In the genomic region with DNA sequence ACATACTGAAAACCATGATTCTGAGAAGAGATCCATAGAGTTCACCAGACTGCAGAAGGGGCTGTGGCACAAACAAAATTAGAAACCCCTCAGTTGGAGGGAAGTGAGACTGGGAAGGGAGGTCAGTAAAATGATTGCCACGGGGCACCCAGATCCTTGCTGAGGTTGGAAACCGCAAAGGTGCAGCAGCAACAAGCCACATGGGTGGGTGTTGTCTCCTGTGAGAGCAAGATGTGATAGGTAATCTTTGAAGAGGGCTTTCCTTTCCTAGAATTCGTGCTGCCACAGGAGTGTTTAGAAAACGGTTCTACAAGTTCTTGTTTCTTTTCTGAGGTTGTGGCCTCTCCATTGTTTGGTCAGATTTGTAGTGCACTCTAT, we compare ENCODE assay signal across 12 cellular contexts.
A peak's percentile ranks its signal among the peaks of the same experiment; 100 is the strongest.
DNase-seq lines count a peak whose midpoint lies in the region; ATAC-seq lines count a peak whose summit lies in the region.
"Had no signal": no experiment of that assay in that cellular context is flagged by ENCODE, and none has a peak within 500 bp of the region (broad histone marks: within the 10 kb centered on the region; RNA-seq: fewer than 3 reads in every experiment).

No MANE protein-coding gene starts in this region.

- peak overlapping the region; percentile 20 to 56 for H3K27ac Mint-ChIP-seq in effector memory CD8-positive, alpha-beta T cell

- no peak overlapping the region for H3K27ac ChIP-seq in substantia nigra (ENCODE audit: low read depth, low read length, poor library complexity, severe bottlenecking)
- H3K27ac ChIP-seq: epithelial cell of prostate, SK-N-MC had no signal

- peak; percentile 46 for ATAC-seq in GM18502 (IDR thresholded peaks at IDR 0.05; ENCODE audit: poor library complexity, unreplicated experiment)
- peak; percentile 40 for ATAC-seq in GM21717 (IDR thresholded peaks at IDR 0.05; ENCODE audit: unreplicated experiment)
- peak; percentile 78 for ATAC-seq in effector memory CD8-positive, alpha-beta T cell (replicated peaks)

- H3K4me1 Mint-ChIP-seq in effector memory CD8-positive, alpha-beta T cell (ENCODE audit: low read depth in 2 of 2), result peaks cover 32 to 53% of the 10 kb centered on the region in 2 donors

- no peaks in the 10 kb centered on the region for H3K9me3 Mint-ChIP-seq in effector memory CD8-positive, alpha-beta T cell

- peaks cover 36% of the 10 kb centered on the region for H3K36me3 Mint-ChIP-seq in effector memory CD8-positive, alpha-beta T cell (ENCODE audit: insufficient read depth)

- peak in 3 of 5 experiments; percentile 18 to 68 (median 37) for DNase-seq in T-helper 2 cell
- DNase-seq in effector memory CD8-positive, alpha-beta T cell, result no peak
- DNase-seq in KG1 (lab: John Stamatoyannopoulos, UW), result no peak
- no peak for DNase-seq in NCI-H187 treated with DMSO at 0.1 percent for 48 hours (lab: John Stamatoyannopoulos, UW)
- no peak for DNase-seq in RKO (ENCODE audit: low spot score)
- DNase-seq in substantia nigra (lab: John Stamatoyannopoulos, UW), result no peak
- DNase-seq: amygdala, kidney glomerular epithelial cell had no signal

- peak overlapping the region; percentile 9 to 15 for H3K4me3 Mint-ChIP-seq in effector memory CD8-positive, alpha-beta T cell

- no peaks in the 10 kb centered on the region for H3K27me3 Mint-ChIP-seq in effector memory CD8-positive, alpha-beta T cell

Comparison
In these comparisons a context has a peak if more than half of its experiments do, and no peak if none do; other contexts are left out.
1. DNase-seq: peak in T-helper 2 cell (3 of 5); none in effector memory CD8-positive, alpha-beta T cell (0 of 3), KG1 (single experiment), NCI-H187 treated with DMSO at 0.1 percent for 48 hours (single experiment), RKO (single experiment) and substantia nigra (0 of 49).
2. Peak in every context shown above with its lines, with median percentiles within 50 percentile points of each other: ATAC-seq.